In the genomic region with DNA sequence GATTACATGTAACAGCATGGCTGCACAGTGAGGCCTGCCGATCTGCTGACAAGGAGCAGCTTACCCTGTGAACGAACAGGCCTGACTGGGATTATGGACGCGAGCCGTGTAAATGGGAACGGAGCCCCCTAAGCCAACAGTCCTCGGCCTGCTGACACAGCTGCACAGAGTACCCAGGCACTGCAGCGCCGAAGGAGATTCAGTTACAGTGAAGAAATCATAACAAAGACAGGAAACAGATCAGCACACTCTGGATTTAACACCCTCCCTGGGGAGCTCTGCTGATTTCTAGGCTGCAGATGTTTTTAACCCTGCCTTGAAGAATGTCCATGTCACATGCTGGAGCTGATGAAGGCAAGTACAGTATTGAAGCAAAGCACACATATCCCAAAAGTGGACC, we compare ENCODE assay signal across 8 cellular contexts. TPM values are rescaled to one million over a fixed set of nuclear protein-coding genes. Genes with fewer than 3 reads are reported as not detected.
DNase-seq lines count a peak whose midpoint lies in the region; ATAC-seq and TF ChIP-seq lines count a peak whose summit lies in the region.

No MANE protein-coding gene starts in this region.

- peaks cover 14% of the 10 kb centered on the region for H3F3A ChIP-seq in GM23248 (ENCODE audit: insufficient read depth)

- no peaks in the 10 kb centered on the region for H4K20me1 ChIP-seq in GM23248 (ENCODE audit: insufficient read depth)

- peak overlapping the region; percentile 64 for H3K9ac ChIP-seq in GM23248

- WGBS in GM23248 (ENCODE audit: low coverage in 1 of 2, low lambda C conversion rate in 2 of 2, missing lambda C conversion rate in 2 of 2), 2 experiments = 6 to 7% methylated on average over 9 of the region's 9 CpGs

- H3K4me3 ChIP-seq in GM23248 (peak overlapping the region; percentile 48), cardiac muscle cell (no peak overlapping the region), skeletal muscle cell (ENCODE audit: low read depth, low read length) (peak overlapping the region; percentile 7)

- peak overlapping the region; percentile 73 for H3K4me2 ChIP-seq in GM23248 (ENCODE audit: unreplicated experiment)

- H3K9me3 ChIP-seq in GM23248 (ENCODE audit: low read depth) (no peaks in the 10 kb centered on the region), cardiac muscle cell (ENCODE audit: low read depth) (no peaks in the 10 kb centered on the region)

- peak overlapping the region; percentile 64 for H2AFZ ChIP-seq in GM23248

- peak overlapping the region; percentile 65 for H3K27ac ChIP-seq in GM23248
- H3K27ac ChIP-seq in cardiac muscle cell = peak overlapping the region; percentile 82

- H3K4me1 ChIP-seq in GM23248 (ENCODE audit: insufficient read depth) (peaks cover 25% of the 10 kb centered on the region), cardiac muscle cell (ENCODE audit: low read depth) (peaks cover 36% of the 10 kb centered on the region)

- peak; percentile 85 for DNase-seq in GM23248
- DNase-seq in cardiac muscle cell (ENCODE audit: low read depth in 1 of 2, low spot score in 1 of 2) = peak in 1 of 2 donors; percentile 95
- peak; percentile 92 for DNase-seq in skeletal muscle cell (ENCODE audit: low read depth)
- DNase-seq in SHP77 treated with DMSO at 0.1 percent for 48 hours (lab: John Stamatoyannopoulos, UW) = no peak
- DNase-seq in NCI-H2029 treated with DMSO at 0.1 percent for 48 hours (lab: John Stamatoyannopoulos, UW) = no peak
- no peak for DNase-seq in T1000 (lab: John Stamatoyannopoulos, UW)

- H3K79me2 ChIP-seq in GM23248 (ENCODE audit: insufficient read depth) = no peaks in the 10 kb centered on the region

- H3K36me3 ChIP-seq in GM23248 (ENCODE audit: low read depth) = no peaks in the 10 kb centered on the region
- no peaks in the 10 kb centered on the region for H3K36me3 ChIP-seq in cardiac muscle cell

- H3K27me3 ChIP-seq in GM23248 (replicated peaks; ENCODE audit: insufficient read depth) = no peaks in the 10 kb centered on the region
- no peaks in the 10 kb centered on the region for H3K27me3 ChIP-seq in cardiac muscle cell

- no peaks in the 10 kb centered on the region for H3K9me2 ChIP-seq in GM23248 (ENCODE audit: insufficient read depth)

- ATAC-seq in SK-N-SH treated with all-trans-retinoic acid at 6 μM for 48 hours = peak; percentile 69
- no peak for ATAC-seq in HG03565 (IDR thresholded peaks at IDR 0.05; ENCODE audit: unreplicated experiment)

- no peak for TF ChIP-seq CTCF in cardiac muscle cell (IDR thresholded peaks at IDR 0.05; ENCODE audit: low read depth, low read length)

- in situ Hi-C loops in GM23248 (cut with MboI) = loop anchor here (10.0 kb wide), 1 partner anchor 92 kb away; no protein-coding TSS in a partner anchor

TF ChIP-seq in SK-N-SH treated with all-trans-retinoic acid at 6 μM for 48 hours, 23 proteins besides CTCF, POLR2A, EP300 and RAD21:
- TF ChIP-seq SNAI2 (CRISPR knock-in tag; IDR thresholded peaks at IDR 0.05) = no peak
- TF ChIP-seq TOX (CRISPR knock-in tag; IDR thresholded peaks at IDR 0.05; ENCODE audit: borderline replicate concordance) = no peak
- TF ChIP-seq OSR1 (CRISPR knock-in tag; IDR thresholded peaks at IDR 0.05) = no peak
- TF ChIP-seq ZFP3 (CRISPR knock-in tag; IDR thresholded peaks at IDR 0.05) = no peak
- TF ChIP-seq PPARA (CRISPR knock-in tag; IDR thresholded peaks at IDR 0.05; ENCODE audit: borderline replicate concordance) = no peak
- peak; percentile 46; the same call in 1 of the 2 replicates for TF ChIP-seq TCF4 (CRISPR knock-in tag; IDR thresholded peaks at IDR 0.05; ENCODE audit: borderline replicate concordance)
TF ChIP-seq in SK-N-SH treated with all-trans-retinoic acid at 6 μM for 48 hours: peak in this region for 1.

RNA-seq across cellular contexts. Expression of gene COLEC12, which starts 43.4 kb away (rescaled TPM):
- total RNA-seq in GM23248 (2014; rRNA removed; shearing (Covaris generic)) = 24.9 and 25.9 TPM in 2 replicates
- polyA plus RNA-seq in GM23248 (2016; fragmentation: Nextera tagmentation; extraction: Ambion mirVana) = 19.3 and 19.4 TPM in 2 replicates
- 57.5 and 61.1 TPM in 2 replicates for total RNA-seq in cardiac muscle cell
- polyA plus RNA-seq in cardiac muscle cell = 69.0 and 78.7 TPM in 2 replicates

Comparison
In these comparisons a context has a peak if more than half of its experiments do, and no peak if none do; other contexts are left out.
1. DNase-seq: peak in GM23248 (single experiment) and skeletal muscle cell (single experiment); none in SHP77 treated with DMSO at 0.1 percent for 48 hours (single experiment), NCI-H2029 treated with DMSO at 0.1 percent for 48 hours (single experiment) and T1000 (single experiment).